ENCODE assay signal across 8 cellular contexts in the genomic region with DNA sequence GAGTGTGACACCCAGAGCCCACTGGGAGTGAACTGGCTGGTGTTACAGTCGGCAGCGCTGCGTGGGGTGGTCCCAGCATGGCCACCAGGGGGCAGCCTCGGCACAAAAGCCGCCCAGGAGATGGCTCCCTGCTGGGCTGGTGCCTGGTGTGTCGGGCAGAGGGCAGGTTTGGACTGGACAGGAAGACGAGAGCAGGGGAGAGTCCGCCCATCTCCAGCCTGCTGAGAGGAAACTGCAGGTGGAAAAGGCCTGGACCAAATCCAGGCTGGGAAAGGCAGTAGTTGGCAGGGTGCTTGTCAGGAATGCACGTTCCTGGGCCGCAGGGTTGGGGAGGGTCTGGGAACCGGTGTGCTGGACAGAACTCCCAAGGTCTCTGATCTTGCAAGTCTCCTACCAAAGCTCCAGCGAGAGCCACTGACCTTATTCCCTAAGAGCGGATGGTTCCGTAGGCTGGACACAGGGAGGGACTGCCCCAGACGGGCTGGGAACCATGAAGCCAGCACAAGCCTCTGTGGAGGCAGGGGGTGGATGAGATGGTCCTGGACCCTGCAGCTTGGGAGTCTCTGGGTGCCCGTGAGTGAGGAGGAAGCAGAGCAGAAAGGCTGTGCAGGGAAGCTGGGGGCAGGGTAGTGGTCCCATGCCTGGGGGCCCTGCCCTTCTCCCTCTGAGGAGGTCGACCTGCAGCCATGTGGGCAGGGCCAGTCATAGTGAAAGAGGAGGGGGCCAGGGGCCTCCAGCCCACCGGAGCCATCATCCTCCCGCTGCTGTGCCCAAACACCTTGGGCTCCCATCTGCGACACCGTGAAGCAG. TPM values are rescaled to one million over a fixed set of nuclear protein-coding genes. Genes with fewer than 3 reads are reported as not detected.
DNase-seq lines count a peak whose midpoint lies in the region; ATAC-seq and TF ChIP-seq lines count a peak whose summit lies in the region.

No MANE protein-coding gene starts in this region.

- peaks cover 0 to 32% of the 10 kb centered on the region in 2 donors for H3K27me3 ChIP-seq in left lung

- no peaks in the 10 kb centered on the region for H3K36me3 ChIP-seq in left lung

- peak; percentile 91 to 96 for TF ChIP-seq CTCF in left lung (IDR thresholded peaks at IDR 0.05)

- H3K9me3 ChIP-seq in left lung, result no peaks in the 10 kb centered on the region

- H3K4me3 ChIP-seq in left lung, result no peak overlapping the region

- ATAC-seq in GM21619 (IDR thresholded peaks at IDR 0.05; ENCODE audit: unreplicated experiment) (peak; percentile 47), left lung (peak; percentile 43), HG03469 (IDR thresholded peaks at IDR 0.05; ENCODE audit: unreplicated experiment) (no peak)

- intact Hi-C loops in left lung (cut with DNase I), result loop anchor here in 1 of 2 donors (5.0 kb wide), 1 partner anchor 71 kb away; no protein-coding TSS in a partner anchor

- H3K27ac ChIP-seq in left lung, result no peak overlapping the region

- peaks cover 45 to 86% of the 10 kb centered on the region in 2 donors for H3K4me1 ChIP-seq in left lung

- DNase-seq in C1 segment of cervical spinal cord (lab: John Stamatoyannopoulos, UW) (peak in 10 of 14 donors; percentile 15 to 79 (median 49)), NCI-H345 (lab: John Stamatoyannopoulos, UW) (peak; percentile 71), cerebellar cortex (ENCODE audit: low spot score) (peak; percentile 57), left lung (peak; percentile 86 to 97)
- DNase-seq in activated CD4-positive, alpha-beta T cell treated with anti-CD3 and anti-CD28 coated beads for 4 hours, result peak; percentile 83 to 87
- DNase-seq in stimulated activated CD4-positive, alpha-beta T cell treated with anti-CD3 and anti-CD28 coated beads, TNF-alpha, amount 100 ng/mL, for 1 hour (ENCODE audit: low read depth in 3 of 3, low spot score in 1 of 3), result peak; percentile 76 to 88 (median 76)

RNA-seq across cellular contexts. Expression of gene AHNAK2, which starts 1.8 kb away (rescaled TPM):
- total RNA-seq in left lung, result 10 to 100 TPM; 22.1 to 22.3 TPM

RNA-seq across cellular contexts. Expression of gene CLBA1, which starts 9.2 kb away (rescaled TPM):
- total RNA-seq in left lung, result 1 to 10 TPM; 7.1 to 8.5 TPM

RNA-seq across cellular contexts. Expression of gene CDCA4, which starts 44.5 kb away (rescaled TPM):
- 1 to 10 TPM; 9.4 to 9.6 TPM for total RNA-seq in left lung

RNA-seq across cellular contexts. Expression of gene PLD4, which starts 51.7 kb away (rescaled TPM):
- total RNA-seq in left lung, result under 1 TPM; 0.76 to 0.93 TPM
